Comparison of ENCODE assay signal across 21 cellular contexts in genomic region chr5:168899264-168899663, GRCh38.
DNase-seq lines count a peak whose midpoint lies in the region; TF ChIP-seq lines count a peak whose summit lies in the region.
"Had no signal": no experiment of that assay in that cellular context is flagged by ENCODE, and none has a peak within 500 bp of the region (broad histone marks: within the 10 kb centered on the region; RNA-seq: fewer than 3 reads in every experiment).

No MANE protein-coding gene starts in this region.

- no peak overlapping the region for H3K4me3 ChIP-seq in BLaER1
- H3K4me3 ChIP-seq in HEK293 (ENCODE audit: low read depth, low read length) = no peak overlapping the region
- H3K4me3 ChIP-seq: A549, GM12878, GM23248 had no signal

- CTCF ChIA-PET in HEK293 (lab: Yijun Ruan, JAX) = interaction anchor here (0.6 kb wide), 2 partner anchors 25 to 193 kb away, joined by 3 to 5 read pairs; no protein-coding TSS in a partner anchor

- peaks cover 4% of the 10 kb centered on the region for H3K27me3 Mint-ChIP-seq in mesothelial cell of epicardium (ENCODE audit: low read depth)

- peak overlapping the region; percentile 50; the same call in 1 of the 2 replicates for H3K4me2 ChIP-seq in BLaER1
- H3K4me2 ChIP-seq: A549 had no signal

- POLR2A ChIA-PET in HEK293 (lab: Yijun Ruan, JAX) = no interaction called here

- H3K27ac ChIP-seq in BLaER1 = no peak overlapping the region
- H3K27ac ChIP-seq in HEK293 (ENCODE audit: extremely low read depth, low read depth, low read length) = peak overlapping the region; percentile 40
- H3K27ac ChIP-seq: A549, C4-2B, GM23248 had no signal

- H3K9me3 ChIP-seq in BLaER1 (0 out of 2 replicates have a peak, but pooled peaks cover 4% of the 10 kb centered on the region), HEK293 (ENCODE audit: control insufficient read depth, insufficient read depth, low read depth, low read length) (no peaks in the 10 kb centered on the region)
- H3K9me3 ChIP-seq: A549, BE2C had no signal

- no peaks in the 10 kb centered on the region for H3K36me3 Mint-ChIP-seq in mesothelial cell of epicardium
- H3K36me3 Mint-ChIP-seq: CD4-positive, CD25-positive, alpha-beta regulatory T cell; CD8-positive, alpha-beta memory T cell had no signal

- no peak overlapping the region for H3K4me3 Mint-ChIP-seq in mesothelial cell of epicardium
- H3K4me3 Mint-ChIP-seq: CD4-positive, CD25-positive, alpha-beta regulatory T cell; H9; HFFc6 had no signal

- peaks cover 58% of the 10 kb centered on the region for H3K4me1 Mint-ChIP-seq in mesothelial cell of epicardium

- H3K9ac ChIP-seq in BLaER1 = no peak overlapping the region
- H3K9ac ChIP-seq: GM23248 had no signal

- H3K4me1 ChIP-seq in BLaER1 (peaks cover 13% of the 10 kb centered on the region), HEK293 (ENCODE audit: control insufficient read depth, insufficient read depth, low read length) (peaks cover 12% of the 10 kb centered on the region)
- H3K4me1 ChIP-seq: A549 had no signal

- peaks cover 3% of the 10 kb centered on the region for H3K9me3 Mint-ChIP-seq in mesothelial cell of epicardium
- H3K9me3 Mint-ChIP-seq: H9, HFFc6 had no signal

- DNase-seq in mesothelial cell of epicardium (ENCODE audit: low spot score in 2 of 2, unreplicated experiment in 2 of 2) = no peak
- DNase-seq in cortex of kidney (lab: John Stamatoyannopoulos, UW) = no peak
- DNase-seq in effector CD8-positive, alpha-beta T cell (lab: John Stamatoyannopoulos, UW) = no peak
- DNase-seq in NCI-H345 (lab: John Stamatoyannopoulos, UW) = no peak
- DNase-seq: 8988T; ACHN; AML-193; BE2C; CD4-positive, CD25-positive, alpha-beta regulatory T cell; CD8-positive, alpha-beta memory T cell; DMS 273 treated with DMSO at 0.1 percent for 48 hours; EL; GDM1; GM23248; H9; HFFc6 had no signal

- no peak for TF ChIP-seq CTCF in HEK293 (tag by site-specific recombination; IDR thresholded peaks at IDR 0.05)
- TF ChIP-seq CTCF in mesothelial cell of epicardium (IDR thresholded peaks at IDR 0.05; ENCODE audit: unreplicated experiment) = no peak

- H4K20me1 ChIP-seq in BLaER1 = no peaks in the 10 kb centered on the region

- H3K27ac Mint-ChIP-seq in mesothelial cell of epicardium = peak overlapping the region; percentile 81
- H3K27ac Mint-ChIP-seq: CD4-positive, CD25-positive, alpha-beta regulatory T cell; H9; HFFc6 had no signal

- no peaks in the 10 kb centered on the region for H3K27me3 ChIP-seq in BLaER1
- H3K27me3 ChIP-seq: BE2C had no signal

- H3K36me3 ChIP-seq in BLaER1 (no peaks in the 10 kb centered on the region), HEK293 (ENCODE audit: control insufficient read depth in 2 of 2, insufficient read depth in 1 of 2, low read length in 2 of 2) (no peaks in the 10 kb centered on the region)
- H3K36me3 ChIP-seq: BE2C had no signal

TF ChIP-seq in HEK293, 187 proteins besides CTCF, POLR2A, EP300 and RAD21:
- TF ChIP-seq ZNF449 (tag by site-specific recombination; IDR thresholded peaks at IDR 0.05) (no peak), OSR2 (tag by site-specific recombination; IDR thresholded peaks at IDR 0.05) (0 out of 2 replicates have a peak, but pooled peaks have one; percentile 9)
